ENCODE assay signal across 8 cellular contexts in the genomic region with DNA sequence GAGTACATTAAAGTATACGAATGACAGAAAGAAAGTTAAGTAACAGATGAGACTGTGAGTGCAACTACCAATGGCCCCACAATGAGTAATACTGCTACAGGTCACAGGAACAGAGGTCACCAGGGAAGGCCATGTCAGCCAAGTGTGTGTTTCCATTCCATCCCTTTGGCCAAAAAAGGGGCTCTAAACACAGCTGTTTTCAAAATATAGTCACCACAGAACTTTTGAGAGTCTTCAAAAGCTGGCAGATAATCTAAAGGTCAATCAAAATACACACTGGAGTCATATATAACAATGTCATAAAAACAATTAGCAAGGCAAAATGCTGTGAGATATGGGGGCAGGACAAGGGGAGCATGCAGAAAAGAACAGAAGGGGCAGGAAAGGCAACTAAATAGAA. TPM values are rescaled to one million over a fixed set of nuclear protein-coding genes. Genes with fewer than 3 reads are reported as not detected.
DNase-seq lines count a peak whose midpoint lies in the region; ATAC-seq and TF ChIP-seq lines count a peak whose summit lies in the region.

No MANE protein-coding gene starts in this region.

- ATAC-seq in GM21381 (IDR thresholded peaks at IDR 0.05; ENCODE audit: unreplicated experiment) (peak; percentile 91), HG03432 (IDR thresholded peaks at IDR 0.05; ENCODE audit: unreplicated experiment) (peak; percentile 88), heart right ventricle (peak in 5 of 8 donors; percentile 51 to 75 (median 65)), HG03139 (IDR thresholded peaks at IDR 0.05; ENCODE audit: unreplicated experiment) (no peak)

- no peak overlapping the region for H3K4me3 ChIP-seq in heart right ventricle

- H3K4me1 ChIP-seq in heart right ventricle: peaks cover 0 to 86% (median 68%) of the 10 kb centered on the region in 9 donors

- no peaks in the 10 kb centered on the region for H3K36me3 ChIP-seq in heart right ventricle

- in situ Hi-C loops in GM13976 (cut with MboI; ENCODE audit: low sequenced_read_pairs, unreplicated experiment): no loop called here
- in situ Hi-C loops in KBM-7 (cut with MboI; ENCODE audit: low pct_unique_long_range_greater_than_20kb, low sequenced_read_pairs): no loop called here

- peak; percentile 54 for DNase-seq in GM13976 (ENCODE audit: low spot score)
- DNase-seq in heart right ventricle: no peak
- DNase-seq in NCI-H1694 treated with DMSO at 0.1 percent for 48 hours (lab: John Stamatoyannopoulos, UW): no peak
- DNase-seq in medulla oblongata (ENCODE audit: extremely low spot score): no peak
- DNase-seq in KBM-7: no peak

- no peaks in the 10 kb centered on the region for H3K9me3 ChIP-seq in heart right ventricle

- TF ChIP-seq CTCF in GM13976 (IDR thresholded peaks at IDR 0.05; ENCODE audit: borderline replicate concordance, control extremely low read depth, extremely low read depth, insufficient read depth, missing control alignments): no peak
- TF ChIP-seq CTCF in heart right ventricle (IDR thresholded peaks at IDR 0.05): no peak

- H3K27me3 ChIP-seq in heart right ventricle: no peaks in the 10 kb centered on the region

- WGBS in heart right ventricle, 2 donors: 62 to 64% methylated on average over 1 of the region's 1 CpG

- H3K27ac ChIP-seq in heart right ventricle: peak overlapping the region in 3 of 10 donors; percentile 6 to 15 (median 8)

- intact Hi-C loops in heart right ventricle (cut with DNase I): loop anchor here in 2 of 10 donors (5.0 kb wide), 2 partner anchors 33 to 38 kb away; no protein-coding TSS in a partner anchor

RNA-seq across cellular contexts. Expression of a gene that starts 10.2 kb away (rescaled TPM):
- total RNA-seq in heart right ventricle: 10 to 100 TPM; 31.4 to 49.7 (median 42.5) TPM
- polyA plus RNA-seq in heart right ventricle: 10 to 100 TPM in 1 of 2 donors, 1 to 10 TPM in 1; 7.1 to 13.4 TPM
